8 cellular contexts compared by ENCODE assay signal in genomic region chr19:39409207-39409885, GRCh38. TPM values are rescaled to one million over a fixed set of nuclear protein-coding genes. Genes with fewer than 3 reads are reported as not detected.
DNase-seq lines count a peak whose midpoint lies in the region; FAIRE-seq and TF ChIP-seq lines count a peak whose summit lies in the region.

No MANE protein-coding gene starts in this region.

- peak overlapping the region; percentile 37 for H3K4me3 ChIP-seq in mesendoderm (ENCODE audit: low read length)

- H3K4ac ChIP-seq in mesendoderm (ENCODE audit: low read depth, low read length) = peak overlapping the region; percentile 62

- peak; percentile 40 for FAIRE-seq in GM19239 (lab: Jason Lieb, UNC)
- FAIRE-seq in RCC 7860 (lab: Jason Lieb, UNC) = no peak

- H4K5ac ChIP-seq in mesendoderm (ENCODE audit: low read length) = no peak overlapping the region

- no peak overlapping the region for H3K23ac ChIP-seq in mesendoderm (ENCODE audit: low read length)

- no peaks in the 10 kb centered on the region for H3K36me3 ChIP-seq in mesendoderm (ENCODE audit: control insufficient read depth, insufficient read depth, low read length)

- no peak for TF ChIP-seq CTCF in 22Rv1 (IDR thresholded peaks at IDR 0.05)

- H4K8ac ChIP-seq in mesendoderm (ENCODE audit: low read depth, low read length) = peak overlapping the region; percentile 90

- no peak overlapping the region for H2BK15ac ChIP-seq in mesendoderm (replicated peaks; ENCODE audit: low read depth)

- H3K56ac ChIP-seq in mesendoderm (ENCODE audit: low read length) = peak overlapping the region; percentile 73

- peak overlapping the region; percentile 78 for H3K4me2 ChIP-seq in mesendoderm (ENCODE audit: low read length)

- H3K79me2 ChIP-seq in mesendoderm (ENCODE audit: control insufficient read depth, insufficient read depth, low read length) = peaks cover 34% of the 10 kb centered on the region

- H3K9ac ChIP-seq in mesendoderm (ENCODE audit: low read length) = peak overlapping the region; percentile 92

- peaks cover 2% of the 10 kb centered on the region for H3K79me1 ChIP-seq in mesendoderm (ENCODE audit: low read length)

- peak overlapping the region; percentile 98 for H3K18ac ChIP-seq in mesendoderm (ENCODE audit: low read length)

- no peak for DNase-seq in GM19239 (ENCODE audit: insufficient read length, low spot score)
- DNase-seq in NCI-H510A (lab: John Stamatoyannopoulos, UW) = peak; percentile 95
- DNase-seq in activated CD8-positive, alpha-beta memory T cell treated with anti-CD3 and anti-CD28 coated beads for 48 hours (ENCODE audit: low read depth in 2 of 3, low spot score in 2 of 3) = peak in 2 of 3 experiments; percentile 55 to 79
- DNase-seq in effector CD8-positive, alpha-beta T cell (lab: John Stamatoyannopoulos, UW) = peak; percentile 80
- peak; percentile 94 for DNase-seq in mesendoderm
- peak; percentile 49 for DNase-seq in stimulated activated CD8-positive, alpha-beta memory T cell treated with anti-CD3 and anti-CD28 coated beads, Interleukin-15, amount 100 ng/mL, for 24 hours (ENCODE audit: low read depth)
- DNase-seq in RCC 7860 (ENCODE audit: low spot score) = no peak

- H3K27ac ChIP-seq in 22Rv1 = peak overlapping the region; percentile 98
- peak overlapping the region; percentile 92 for H3K27ac ChIP-seq in mesendoderm (ENCODE audit: low read depth, low read length)

- H3K27me3 ChIP-seq in mesendoderm (ENCODE audit: insufficient read depth, low read length, poor library complexity) = no peaks in the 10 kb centered on the region

- no peak overlapping the region for H2AK5ac ChIP-seq in mesendoderm (ENCODE audit: low read length)

- no CpG with 5 or more reads among the region's 47 CpGs for WGBS in mesendoderm (ENCODE audit: extremely low coverage, insufficient coverage, low lambda C conversion rate)

- H2BK5ac ChIP-seq in mesendoderm (ENCODE audit: low read length) = peak overlapping the region; percentile 91

- peaks cover 13% of the 10 kb centered on the region for H3K4me1 ChIP-seq in mesendoderm (ENCODE audit: control insufficient read depth, low read depth, low read length)

- peak overlapping the region; percentile 88 for H2BK120ac ChIP-seq in mesendoderm (ENCODE audit: low read depth, low read length)

RNA-seq across cellular contexts. Expression of gene ZFP36, which starts 2.7 kb away (rescaled TPM):
- polyA plus RNA-seq in mesendoderm (2013, experiment 1 of 2) = 13.9 TPM
- 13.7 TPM for polyA plus RNA-seq in mesendoderm (2013, experiment 2 of 2)

RNA-seq across cellular contexts. Expression of gene PLEKHG2, which starts 3.1 kb away (rescaled TPM):
- polyA plus RNA-seq in mesendoderm (2013, experiment 1 of 2) = 52.8 TPM
- 49.8 TPM for polyA plus RNA-seq in mesendoderm (2013, experiment 2 of 2)

RNA-seq across cellular contexts. Expression of gene MED29, which starts 18.2 kb away (rescaled TPM):
- 29.0 TPM for polyA plus RNA-seq in mesendoderm (2013, experiment 1 of 2)
- polyA plus RNA-seq in mesendoderm (2013, experiment 2 of 2) = 27.7 TPM

RNA-seq across cellular contexts. Expression of gene PAF1, which starts 18.4 kb away (rescaled TPM):
- 36.9 TPM for polyA plus RNA-seq in mesendoderm (2013, experiment 1 of 2)
- polyA plus RNA-seq in mesendoderm (2013, experiment 2 of 2) = 36.2 TPM

RNA-seq across cellular contexts. Expression of gene RPS16, which starts 26.4 kb away (rescaled TPM):
- polyA plus RNA-seq in mesendoderm (2013, experiment 1 of 2) = 4,239 TPM
- polyA plus RNA-seq in mesendoderm (2013, experiment 2 of 2) = 4,455 TPM

Comparison
In these comparisons a context has a peak if more than half of its experiments do, and no peak if none do; other contexts are left out.
1. DNase-seq: peak in NCI-H510A (single experiment), activated CD8-positive, alpha-beta memory T cell treated with anti-CD3 and anti-CD28 coated beads for 48 hours (2 of 3), effector CD8-positive, alpha-beta T cell (single experiment), mesendoderm (single experiment) and stimulated activated CD8-positive, alpha-beta memory T cell treated with anti-CD3 and anti-CD28 coated beads, Interleukin-15, amount 100 ng/mL, for 24 hours (single experiment); none in GM19239 (single experiment) and RCC 7860 (single experiment).